Comparison of ENCODE assay signal across 11 cellular contexts in genomic region chr6:149405823-149406765, GRCh38. TPM values are rescaled to one million over a fixed set of nuclear protein-coding genes. Genes with fewer than 3 reads are reported as not detected.
DNase-seq lines count a peak whose midpoint lies in the region; ATAC-seq, FAIRE-seq and TF ChIP-seq lines count a peak whose summit lies in the region.
"Had no signal": no experiment of that assay in that cellular context is flagged by ENCODE, and none has a peak within 500 bp of the region (broad histone marks: within the 10 kb centered on the region; RNA-seq: fewer than 3 reads in every experiment).

No MANE protein-coding gene starts in this region.

- H3K9me3 Mint-ChIP-seq in T-helper 1 cell treated with Interleukin-12 subunit alpha and Interleukin-12 subunit beta and Interleukin-4 antibody, amounts not matched to agents 30 μg/mL and 1 μg/mL, for 36 hours: no peaks in the 10 kb centered on the region
- H3K9me3 Mint-ChIP-seq in type B pancreatic cell: no peaks in the 10 kb centered on the region

- no peaks in the 10 kb centered on the region for H3K27me3 ChIP-seq in cardiac muscle cell
- H3K27me3 ChIP-seq: BLaER1 treated with 17β-estradiol and CSF1 and Interleukin-3, amounts not matched to agents 10 nM and 100 nM had no signal

- no peak overlapping the region for H3K4me3 Mint-ChIP-seq in T-helper 1 cell treated with Interleukin-12 subunit alpha and Interleukin-12 subunit beta and Interleukin-4 antibody, amounts not matched to agents 30 μg/mL and 1 μg/mL, for 36 hours
- H3K4me3 Mint-ChIP-seq in type B pancreatic cell: no peak overlapping the region

- H3K4me1 Mint-ChIP-seq in T-helper 1 cell treated with Interleukin-12 subunit alpha and Interleukin-12 subunit beta and Interleukin-4 antibody, amounts not matched to agents 30 μg/mL and 1 μg/mL, for 36 hours (ENCODE audit: low read depth): peaks cover 36% of the 10 kb centered on the region
- peaks cover 3% of the 10 kb centered on the region for H3K4me1 Mint-ChIP-seq in type B pancreatic cell (ENCODE audit: unreplicated experiment)

- TF ChIP-seq CTCF in cardiac muscle cell (IDR thresholded peaks at IDR 0.05; ENCODE audit: low read depth, low read length): no peak
- no peak for TF ChIP-seq CTCF in type B pancreatic cell (conservative IDR thresholded peaks at IDR 0.05)

- peak overlapping the region; percentile 75 for H3K27ac Mint-ChIP-seq in T-helper 1 cell treated with Interleukin-12 subunit alpha and Interleukin-12 subunit beta and Interleukin-4 antibody, amounts not matched to agents 30 μg/mL and 1 μg/mL, for 36 hours
- H3K27ac Mint-ChIP-seq in type B pancreatic cell: peak overlapping the region; percentile 33

- ATAC-seq in left cardiac atrium (no peak), HG02588 (IDR thresholded peaks at IDR 0.05; ENCODE audit: unreplicated experiment) (no peak)

- H3K4me3 ChIP-seq in cardiac muscle cell: no peak overlapping the region
- H3K4me3 ChIP-seq: BLaER1 treated with 17β-estradiol and CSF1 and Interleukin-3, amounts not matched to agents 10 nM and 100 nM had no signal

- H3K9me3 ChIP-seq in cardiac muscle cell (ENCODE audit: low read depth): no peaks in the 10 kb centered on the region
- H3K9me3 ChIP-seq: BLaER1 treated with 17β-estradiol and CSF1 and Interleukin-3, amounts not matched to agents 10 nM and 100 nM had no signal

- no peak for FAIRE-seq in RCC 7860 (lab: Jason Lieb, UNC)

- peak overlapping the region; percentile 14 for H3K27ac ChIP-seq in cardiac muscle cell

- peaks cover 69% of the 10 kb centered on the region for H3K36me3 Mint-ChIP-seq in T-helper 1 cell treated with Interleukin-12 subunit alpha and Interleukin-12 subunit beta and Interleukin-4 antibody, amounts not matched to agents 30 μg/mL and 1 μg/mL, for 36 hours (ENCODE audit: low read depth)
- peaks cover 42% of the 10 kb centered on the region for H3K36me3 Mint-ChIP-seq in type B pancreatic cell

- DNase-seq in cardiac muscle cell (ENCODE audit: low read depth in 1 of 2, low spot score in 1 of 2): peak in 1 of 2 donors; percentile 71
- no peak for DNase-seq in left cardiac atrium
- DNase-seq in fibroblast of gingiva (ENCODE audit: low read depth): peak; percentile 60
- no peak for DNase-seq in type B pancreatic cell (ENCODE audit: extremely low spot score, unreplicated experiment)
- no peak for DNase-seq in RCC 7860 (ENCODE audit: low spot score)
- no peak for DNase-seq in NCI-H774 (lab: John Stamatoyannopoulos, UW)
- DNase-seq: amygdala, NCI-H345 had no signal

- peaks cover 7% of the 10 kb centered on the region for H3K4me1 ChIP-seq in cardiac muscle cell (ENCODE audit: low read depth)

- H3K27me3 Mint-ChIP-seq in T-helper 1 cell treated with Interleukin-12 subunit alpha and Interleukin-12 subunit beta and Interleukin-4 antibody, amounts not matched to agents 30 μg/mL and 1 μg/mL, for 36 hours (ENCODE audit: low read depth): no peaks in the 10 kb centered on the region
- H3K27me3 Mint-ChIP-seq in type B pancreatic cell: no peaks in the 10 kb centered on the region

- intact Hi-C loops in left cardiac atrium (cut with DNase I): loop anchor here in 1 of 2 donors (5.0 kb wide), 1 partner anchor 89 kb away; the partner anchor contains the start of gene TAB2

- H3K36me3 ChIP-seq in cardiac muscle cell: peaks cover 36% of the 10 kb centered on the region

RNA-seq across cellular contexts. Expression of gene SUMO4, which starts 6.0 kb away (rescaled TPM):
- total RNA-seq in cardiac muscle cell (0.70 and 3.3 TPM in 2 replicates), left cardiac atrium (under 1 TPM; 0.63 to 0.71 TPM), type B pancreatic cell (ENCODE audit: low replicate concordance) (0.98 and 2.8 TPM in 2 replicates)
- polyA plus RNA-seq in cardiac muscle cell: 0.72 and 1.4 TPM in 2 replicates
